Comparison of ENCODE assay signal across 7 cellular contexts in genomic region chr1:67723620-67724019, GRCh38. TPM values are rescaled to one million over a fixed set of nuclear protein-coding genes. Genes with fewer than 3 reads are reported as not detected.
DNase-seq lines count a peak whose midpoint lies in the region; ATAC-seq and TF ChIP-seq lines count a peak whose summit lies in the region.

No MANE protein-coding gene starts in this region.

- POLR2A ChIA-PET in activated B cell treated with CpG ODN at 0.5 μM for 24 hours (lab: Charles Lee), result no interaction called here

- CTCF ChIA-PET in activated B cell treated with CpG ODN at 0.5 μM for 24 hours (lab: Charles Lee), result interaction anchor here (0.7 kb wide), 1 partner anchor 34 kb away, joined by 3 read pairs; no protein-coding TSS in a partner anchor

- H3K27me3 Mint-ChIP-seq in activated B cell treated with CpG ODN at 0.5 μM for 24 hours, result no peaks in the 10 kb centered on the region

- no peaks in the 10 kb centered on the region for H3K9me3 Mint-ChIP-seq in activated B cell treated with CpG ODN at 0.5 μM for 24 hours

- H3K36me3 Mint-ChIP-seq in activated B cell treated with CpG ODN at 0.5 μM for 24 hours (ENCODE audit: low read depth), result no peaks in the 10 kb centered on the region

- TF ChIP-seq CTCF in activated B cell treated with CpG ODN at 0.5 μM for 24 hours (IDR thresholded peaks at IDR 0.05) (no peak), omental fat pad (IDR thresholded peaks at IDR 0.05) (no peak)

- intact Hi-C loops in activated B cell treated with CpG ODN at 0.5 μM for 24 hours (cut with micrococcal nuclease), result no loop called here

- H3K4me1 Mint-ChIP-seq in activated B cell treated with CpG ODN at 0.5 μM for 24 hours, result no peaks in the 10 kb centered on the region

- ATAC-seq in GM19351 (IDR thresholded peaks at IDR 0.05; ENCODE audit: unreplicated experiment), result peak; percentile 77
- peak; percentile 76 for ATAC-seq in HG03045 (IDR thresholded peaks at IDR 0.05; ENCODE audit: unreplicated experiment)
- peak; percentile 40 for ATAC-seq in activated B cell treated with CpG ODN at 0.5 μM for 24 hours (ENCODE audit: low read depth)
- ATAC-seq in omental fat pad (ENCODE audit: low FRiP score), result peak; percentile 83

- DNase-seq in activated B cell treated with CpG ODN at 0.5 μM for 24 hours, result no peak
- DNase-seq in omental fat pad (ENCODE audit: low spot score), result no peak
- no peak for DNase-seq in pons (ENCODE audit: low spot score)
- no peak for DNase-seq in DMS153 (lab: John Stamatoyannopoulos, UW)
- DNase-seq in hippocampal formation (lab: John Stamatoyannopoulos, UW), result no peak

- no peak overlapping the region for H3K4me3 Mint-ChIP-seq in activated B cell treated with CpG ODN at 0.5 μM for 24 hours

- no peak overlapping the region for H3K27ac Mint-ChIP-seq in activated B cell treated with CpG ODN at 0.5 μM for 24 hours

RNA-seq across cellular contexts. Expression of gene GADD45A, which starts 38.6 kb away (rescaled TPM):
- total RNA-seq in activated B cell treated with CpG ODN at 0.5 μM for 24 hours, result 8.3 and 8.7 TPM in 2 replicates
- total RNA-seq in omental fat pad, result 100 to 1,000 TPM in 2 of 4 donors, 10 to 100 TPM in 2; 31.7 to 115 (median 67.2) TPM
